ENCODE assay signal across 8 cellular contexts in the genomic region with DNA sequence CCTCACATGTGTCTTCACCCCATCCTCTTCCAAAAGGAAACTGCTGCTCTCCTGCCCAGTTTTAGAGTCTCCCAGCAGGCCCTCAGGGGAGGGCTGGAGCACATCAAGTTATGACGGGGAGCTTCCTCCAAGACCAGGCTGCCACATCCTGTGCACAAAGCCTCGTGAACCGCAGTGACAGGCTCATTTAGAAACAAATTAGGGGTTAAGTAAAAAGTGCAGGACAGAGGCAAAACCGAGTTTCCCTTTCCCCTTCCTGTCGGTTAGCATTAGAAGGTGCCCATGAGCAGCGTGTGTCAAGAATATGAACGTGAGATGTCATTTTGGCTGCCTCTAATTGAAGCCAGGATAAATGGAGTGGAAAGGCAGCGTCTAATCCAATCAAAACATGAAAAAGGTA.
DNase-seq lines count a peak whose midpoint lies in the region; ATAC-seq and TF ChIP-seq lines count a peak whose summit lies in the region.

No MANE protein-coding gene starts in this region.

- H2AFZ ChIP-seq in neural cell (ENCODE audit: low read depth, low read length), result no peak overlapping the region

- peak; percentile 71 for DNase-seq in NK-92 treated with Interleukin-12 subunit alpha and Interleukin-12 subunit beta, amount 100 ng/mL, for 24 hours (lab: John Stamatoyannopoulos, UW)
- DNase-seq in NK-92 (lab: John Stamatoyannopoulos, UW; ENCODE audit: unreplicated experiment) (no peak), NOMO-1 treated with dmso at 0.1 percent for 144 hours (lab: John Stamatoyannopoulos, UW; ENCODE audit: unreplicated experiment) (peak; percentile 89), Right ventricle myocardium superior (no peak), dorsolateral prefrontal cortex (no peak)

- TF ChIP-seq EP300 in neural cell (conservative IDR thresholded peaks at IDR 0.05; ENCODE audit: poor library complexity, severe bottlenecking), result no peak

- intact Hi-C loops in Right ventricle myocardium superior (cut with DNase I) (no loop called here), dorsolateral prefrontal cortex (cut with DNase I) (no loop called here)

- H3K9me3 ChIP-seq in neural cell (ENCODE audit: low read length), result no peaks in the 10 kb centered on the region

- no peak overlapping the region for H3K4me2 ChIP-seq in neural cell (ENCODE audit: low read length)

- H3F3A ChIP-seq in neural cell (ENCODE audit: insufficient read depth, low read length, poor library complexity, severe bottlenecking), result no peaks in the 10 kb centered on the region

- no peak overlapping the region for H3K4me3 ChIP-seq in neural cell (ENCODE audit: low read length)
- H3K4me3 ChIP-seq in dorsolateral prefrontal cortex, result no peak overlapping the region

- H3K27ac ChIP-seq in neural cell (ENCODE audit: low read length) (no peak overlapping the region), dorsolateral prefrontal cortex (no peak overlapping the region)

- no peaks in the 10 kb centered on the region for H4K20me1 ChIP-seq in neural cell (ENCODE audit: insufficient read depth)

- TF ChIP-seq RAD21 in neural cell (conservative IDR thresholded peaks at IDR 0.05), result no peak

- H3K9me2 ChIP-seq in neural cell (ENCODE audit: insufficient read depth, low read length), result no peaks in the 10 kb centered on the region

- H3K36me3 ChIP-seq in neural cell (ENCODE audit: insufficient read depth, low read length), result no peaks in the 10 kb centered on the region

- H3K27me3 ChIP-seq in neural cell (ENCODE audit: insufficient read depth, low read depth, low read length) (no peaks in the 10 kb centered on the region), dorsolateral prefrontal cortex (peaks cover 0 to 7% (median 0%) of the 10 kb centered on the region in 45 donors)

- TF ChIP-seq CTCF in neural cell (IDR thresholded peaks at IDR 0.05; ENCODE audit: poor library complexity, severe bottlenecking) (no peak), dorsolateral prefrontal cortex (IDR thresholded peaks at IDR 0.05 in 54 of 56, conservative IDR thresholded peaks at IDR 0.05 in 2 of 56; ENCODE audit: low read depth in 1 of 56, partially characterized antibody in 56 of 56) (no peak)

- no peaks in the 10 kb centered on the region for H3K79me2 ChIP-seq in neural cell (replicated peaks; ENCODE audit: insufficient read depth, low read length)

- ATAC-seq in HG02938 (IDR thresholded peaks at IDR 0.05; ENCODE audit: unreplicated experiment), result peak; percentile 98
- no peak for ATAC-seq in Right ventricle myocardium superior (ENCODE audit: poor library complexity)
- no peak for ATAC-seq in GM19351 (IDR thresholded peaks at IDR 0.05; ENCODE audit: unreplicated experiment)

- H3K9ac ChIP-seq in neural cell (ENCODE audit: low read length), result no peak overlapping the region

TF ChIP-seq in neural cell, 6 proteins besides CTCF, POLR2A, EP300 and RAD21:
- peak; percentile 11 for TF ChIP-seq POLR2AphosphoS5 (IDR thresholded peaks at IDR 0.05)
- TF ChIP-seq MXI1 (conservative IDR thresholded peaks at IDR 0.05; ENCODE audit: poor library complexity, severe bottlenecking), result no peak

Comparison
In these comparisons a context has a peak if more than half of its experiments do, and no peak if none do; other contexts are left out.
1. DNase-seq: peak in NK-92 treated with Interleukin-12 subunit alpha and Interleukin-12 subunit beta, amount 100 ng/mL, for 24 hours (single experiment) and NOMO-1 treated with dmso at 0.1 percent for 144 hours (single experiment); none in NK-92 (single experiment), Right ventricle myocardium superior (single experiment) and dorsolateral prefrontal cortex (0 of 10).